ENCODE assay signal across 25 cellular contexts in genomic region chr16:67390816-67391423, GRCh38. TPM values are rescaled to one million over a fixed set of nuclear protein-coding genes. Genes with fewer than 3 reads are reported as not detected.
DNase-seq lines count a peak whose midpoint lies in the region; ATAC-seq and TF ChIP-seq lines count a peak whose summit lies in the region.
"Had no signal": no experiment of that assay in that cellular context is flagged by ENCODE, and none has a peak within 500 bp of the region (broad histone marks: within the 10 kb centered on the region; RNA-seq: fewer than 3 reads in every experiment).

No MANE protein-coding gene starts in this region.

- H3K4me3 ChIP-seq in psoas muscle = no peak overlapping the region
- H3K4me3 ChIP-seq: breast epithelium, transverse colon had no signal

- TF ChIP-seq CTCF in psoas muscle (IDR thresholded peaks at IDR 0.05) = no peak

- H3K4me1 ChIP-seq in psoas muscle = peaks cover 33% of the 10 kb centered on the region

- 60 to 70% (median 61%) methylated on average over 11 of the region's 11 CpGs for WGBS in psoas muscle, 3 donors

- ATAC-seq in psoas muscle (no peak), GM21367 (IDR thresholded peaks at IDR 0.05; ENCODE audit: unreplicated experiment) (no peak)
- ATAC-seq: Panc1; stimulated activated naive CD8-positive, alpha-beta T cell treated with anti-CD3 and anti-CD28 coated beads, Interleukin-15, Interleukin-2, amounts not matched to agents 100 U/mL and 50 U/mL, for 24 hours had no signal

- H3K27me3 ChIP-seq in layer of hippocampus (ENCODE audit: control insufficient read depth, insufficient read depth, low read length) (no peaks in the 10 kb centered on the region), psoas muscle (ENCODE audit: insufficient read depth in 3 of 3, low read length in 2 of 3) (peaks cover 0 to 5% (median 4%) of the 10 kb centered on the region in 3 donors)
- H3K27me3 ChIP-seq: breast epithelium, transverse colon had no signal

- intact Hi-C loops in psoas muscle (cut with DNase I) = no loop called here

- DNase-seq in psoas muscle (no peak), SHP77 treated with DMSO at 0.1 percent for 48 hours (lab: John Stamatoyannopoulos, UW) (no peak), NCI-H526 (lab: John Stamatoyannopoulos, UW) (no peak)
- DNase-seq: activated CD4-positive, alpha-beta T cell treated with anti-CD3 and anti-CD28 coated beads for 1 hour; activated CD8-positive, alpha-beta T cell treated with anti-CD3 and anti-CD28 coated beads, Interleukin-2, amount 10 ng/mL, durations not matched to agents 7 days and 5 days; activated naive CD4-positive, alpha-beta T cell treated with anti-CD3 and anti-CD28 coated beads, Interleukin-2, amount 50 U/mL, for 16 hours; DMS79; H9; MM.1S; naive B cell; NCI-H1417 treated with DMSO at 0.1 percent for 48 hours; NCI-H774; SHP77; small intestine; stimulated activated CD4-positive, alpha-beta T cell treated with anti-CD3 and anti-CD28 coated beads, Interleukin-1b, Interleukin-23, amount 100 ng/mL, for 48 hours; stimulated activated naive CD8-positive, alpha-beta T cell treated with anti-CD3 and anti-CD28 coated beads, Interleukin-15, Interleukin-2, amounts not matched to agents 100 U/mL and 50 U/mL, for 24 hours; T-helper 2 cell; transverse colon had no signal

- H3K9me3 ChIP-seq in psoas muscle = no peaks in the 10 kb centered on the region
- H3K9me3 ChIP-seq: breast epithelium, transverse colon had no signal

- H3K27ac ChIP-seq in angular gyrus (ENCODE audit: low read depth, low read length) = peak overlapping the region; percentile 98
- H3K27ac ChIP-seq in layer of hippocampus (ENCODE audit: low read depth, low read length) = peak overlapping the region; percentile 97
- peak overlapping the region; percentile 4 for H3K27ac ChIP-seq in psoas muscle
- peak overlapping the region; percentile 95 for H3K27ac ChIP-seq in temporal lobe (ENCODE audit: low read depth, low read length)

- no peaks in the 10 kb centered on the region for H3K36me3 ChIP-seq in psoas muscle (ENCODE audit: insufficient read depth in 1 of 2, low read depth in 1 of 2)
- H3K36me3 ChIP-seq: breast epithelium, transverse colon had no signal

RNA-seq across cellular contexts. Expression of gene TPPP3, which starts 2.4 kb away (rescaled TPM):
- total RNA-seq in psoas muscle (10 to 100 TPM; 14.8 to 36.4 (median 25.7) TPM), temporal lobe (4.4 TPM)
- polyA plus RNA-seq in psoas muscle = 10 to 100 TPM in 2 of 3 donors, 1 to 10 TPM in 1; 5.3 to 21.4 (median 17.0) TPM
- total RNA-seq: activated CD8-positive, alpha-beta T cell treated with anti-CD3 and anti-CD28 coated beads, Interleukin-2, amount 10 ng/mL, durations not matched to agents 7 days and 5 days had no signal

RNA-seq across cellular contexts. Expression of gene ZDHHC1, which starts 25.4 kb away (rescaled TPM):
- 10 to 100 TPM in 1 of 4 donors, 1 to 10 TPM in 3; 5.8 to 11.0 (median 6.9) TPM for total RNA-seq in psoas muscle
- polyA plus RNA-seq in psoas muscle = 1 to 10 TPM; 1.7 to 5.0 (median 2.9) TPM
- total RNA-seq in temporal lobe = 2.7 TPM

RNA-seq across cellular contexts. Expression of gene HSD11B2, which starts 40.0 kb away (rescaled TPM):
- total RNA-seq in psoas muscle (under 1 TPM; 0.16 to 0.71 (median 0.39) TPM), temporal lobe (not detected)
- polyA plus RNA-seq in psoas muscle = under 1 TPM; 0.11 to 0.35 (median 0.17) TPM
- total RNA-seq: activated CD8-positive, alpha-beta T cell treated with anti-CD3 and anti-CD28 coated beads, Interleukin-2, amount 10 ng/mL, durations not matched to agents 7 days and 5 days had no signal
- polyA plus RNA-seq: AG04450 had no signal

Comparison
In these comparisons a context has a peak if more than half of its experiments do, and no peak if none do; other contexts are left out.
1. H3K27ac ChIP-seq: peak in every context shown above with its lines; median percentile 98 in angular gyrus; 97 in layer of hippocampus; 95 in temporal lobe; 4 in psoas muscle.